ENCODE assay signal across 11 cellular contexts in the genomic region with DNA sequence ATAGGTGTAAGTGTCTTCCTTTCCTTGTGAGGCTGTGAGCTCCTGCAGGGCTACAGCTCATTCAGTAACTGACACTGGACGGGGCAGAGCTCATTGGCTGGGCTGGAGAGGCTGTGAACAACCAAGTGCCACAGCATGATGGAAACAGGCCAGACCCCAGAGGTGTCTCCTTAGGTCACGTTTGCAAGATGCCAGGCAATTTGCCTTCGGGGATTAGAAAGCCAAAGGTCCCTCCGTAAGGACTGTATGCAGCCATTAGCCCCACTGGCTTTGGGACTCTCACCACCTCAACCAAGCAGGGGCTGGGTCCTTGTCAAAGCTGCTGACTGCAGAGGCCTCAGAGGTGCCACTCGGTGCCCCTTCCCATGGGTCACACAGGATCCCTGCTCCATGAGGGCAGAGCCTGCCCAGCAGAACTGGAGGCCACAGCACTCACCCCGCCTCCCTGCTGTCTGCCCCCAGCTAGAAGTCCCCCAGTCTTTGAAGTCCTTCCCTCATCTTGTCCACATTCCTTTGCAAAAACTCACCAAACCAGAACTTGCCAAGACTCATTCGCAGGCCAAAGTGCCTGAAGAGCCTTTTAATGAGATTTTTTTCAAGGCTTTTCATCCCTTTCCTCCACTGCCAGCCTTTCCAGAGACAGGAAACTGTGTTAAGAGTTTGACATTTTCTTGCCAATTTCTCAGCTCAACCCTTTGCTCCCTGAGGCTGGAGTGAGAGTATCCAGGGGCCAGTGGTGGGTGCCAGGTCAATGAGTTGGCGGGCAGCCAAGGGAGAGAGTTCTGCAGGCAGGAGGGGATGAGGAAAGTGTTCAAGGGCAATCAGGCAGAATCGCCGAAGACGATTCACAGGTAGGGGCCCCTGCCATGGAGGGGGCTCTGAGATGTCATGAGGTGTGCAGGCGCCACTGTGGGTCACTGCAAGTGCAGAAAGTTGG. TPM values are rescaled to one million over a fixed set of nuclear protein-coding genes. Genes with fewer than 3 reads are reported as not detected.
DNase-seq lines count a peak whose midpoint lies in the region; ATAC-seq, FAIRE-seq and TF ChIP-seq lines count a peak whose summit lies in the region.
"Had no signal": no experiment of that assay in that cellular context is flagged by ENCODE, and none has a peak within 500 bp of the region (broad histone marks: within the 10 kb centered on the region; RNA-seq: fewer than 3 reads in every experiment).

No MANE protein-coding gene starts in this region.

- H3K79me2 ChIP-seq in endothelial cell of umbilical vein (ENCODE audit: control insufficient read depth, insufficient read depth, low read length) (no peaks in the 10 kb centered on the region), mesendoderm (ENCODE audit: control insufficient read depth, insufficient read depth, low read length) (no peaks in the 10 kb centered on the region)

- CTCF ChIA-PET in endothelial cell of umbilical vein (lab: Charles Lee): interaction anchor here (0.7 to 2.1 kb wide), 5 partner anchors 14 to 125 kb away, joined by 3 to 12 read pairs (median 6); a partner anchor contains a TSS
- CTCF ChIA-PET in activated CD8-positive, alpha-beta T cell treated with anti-CD3 and anti-CD28 coated beads for 36 hours (lab: Charles Lee): interaction anchor here (1.2 kb wide), 1 partner anchor 48 kb away, joined by 3 read pairs; no protein-coding TSS in a partner anchor

- H3K4me1 ChIP-seq in endothelial cell of umbilical vein (ENCODE audit: control insufficient read depth, extremely low read depth, insufficient read depth, low read length) (peaks cover 28% of the 10 kb centered on the region), mesendoderm (ENCODE audit: control insufficient read depth, low read depth, low read length) (peaks cover 8% of the 10 kb centered on the region)

- no peak overlapping the region for H3K23ac ChIP-seq in mesendoderm (ENCODE audit: low read length)

- no peak overlapping the region for H2AK5ac ChIP-seq in mesendoderm (ENCODE audit: low read length)

- intact Hi-C loops in endothelial cell of umbilical vein (cut with micrococcal nuclease): no loop called here
- intact Hi-C loops in activated CD8-positive, alpha-beta T cell treated with anti-CD3 and anti-CD28 coated beads for 36 hours (cut with micrococcal nuclease): no loop called here

- peaks cover 7% of the 10 kb centered on the region for H3K79me1 ChIP-seq in mesendoderm (ENCODE audit: low read length)

- no peaks in the 10 kb centered on the region for H3K27me3 Mint-ChIP-seq in activated CD8-positive, alpha-beta T cell treated with anti-CD3 and anti-CD28 coated beads for 36 hours
- H3K27me3 Mint-ChIP-seq: stimulated activated naive CD8-positive, alpha-beta T cell treated with anti-CD3 and anti-CD28 coated beads, Interleukin-15, Interleukin-2, amounts not matched to agents 100 ng/mL and 50 ng/mL, for 24 hours had no signal

- H3K4me2 ChIP-seq in endothelial cell of umbilical vein (ENCODE audit: insufficient read depth, low read length) (peak overlapping the region; percentile 19), mesendoderm (ENCODE audit: low read length) (no peak overlapping the region)

- no CpG with 5 or more reads among the region's 12 CpGs for WGBS in mesendoderm (ENCODE audit: extremely low coverage, insufficient coverage, low lambda C conversion rate)

- no peaks in the 10 kb centered on the region for H3K27me3 ChIP-seq in endothelial cell of umbilical vein (ENCODE audit: control insufficient read depth in 2 of 2, insufficient read depth in 2 of 2, low read length in 2 of 2)
- no peaks in the 10 kb centered on the region for H3K27me3 ChIP-seq in mesendoderm (ENCODE audit: insufficient read depth, low read length, poor library complexity)

- H4K8ac ChIP-seq in mesendoderm (ENCODE audit: low read depth, low read length): no peak overlapping the region

- no peaks in the 10 kb centered on the region for H3K36me3 Mint-ChIP-seq in activated CD8-positive, alpha-beta T cell treated with anti-CD3 and anti-CD28 coated beads for 36 hours (ENCODE audit: low read depth)

- H3K9ac ChIP-seq in endothelial cell of umbilical vein (replicated peaks; ENCODE audit: extremely low read depth, insufficient read depth, low read length): no peak overlapping the region
- no peak overlapping the region for H3K9ac ChIP-seq in mesendoderm (ENCODE audit: low read length)

- no peaks in the 10 kb centered on the region for H3K9me1 ChIP-seq in endothelial cell of umbilical vein (replicated peaks; ENCODE audit: control insufficient read depth, extremely low read depth, insufficient read depth, low read length)

- H2BK15ac ChIP-seq in mesendoderm (replicated peaks; ENCODE audit: low read depth): no peak overlapping the region

- no peak for TF ChIP-seq CTCF in endothelial cell of umbilical vein (IDR thresholded peaks at IDR 0.05; ENCODE audit: extremely low read depth in 1 of 2, insufficient read depth in 1 of 2, low read depth in 1 of 2, low read length in 2 of 2)
- TF ChIP-seq CTCF in activated CD8-positive, alpha-beta T cell treated with anti-CD3 and anti-CD28 coated beads for 36 hours (IDR thresholded peaks at IDR 0.05): no peak

- no peak overlapping the region for H2AFZ ChIP-seq in endothelial cell of umbilical vein (ENCODE audit: low read depth, low read length)

- H3K4me3 ChIP-seq in endothelial cell of umbilical vein (replicated peaks in 1 of 3; ENCODE audit: insufficient read depth in 1 of 3, low read depth in 1 of 3, low read length in 3 of 3) (no peak overlapping the region), mesendoderm (ENCODE audit: low read length) (no peak overlapping the region)

- dilution Hi-C loops in endothelial cell of umbilical vein (cut with MboI; ENCODE audit: extremely low pct_ligation_motif_present, low sequenced_read_pairs): no loop called here

- no peak overlapping the region for H3K27ac Mint-ChIP-seq in activated CD8-positive, alpha-beta T cell treated with anti-CD3 and anti-CD28 coated beads for 36 hours
- H3K27ac Mint-ChIP-seq: B cell; stimulated activated naive CD8-positive, alpha-beta T cell treated with anti-CD3 and anti-CD28 coated beads, Interleukin-15, Interleukin-2, amounts not matched to agents 100 ng/mL and 50 ng/mL, for 24 hours had no signal

- no peak overlapping the region for H4K5ac ChIP-seq in mesendoderm (ENCODE audit: low read length)

- no peak for ATAC-seq in activated CD8-positive, alpha-beta T cell treated with anti-CD3 and anti-CD28 coated beads for 36 hours
- no peak for ATAC-seq in GM21515 (IDR thresholded peaks at IDR 0.05; ENCODE audit: unreplicated experiment)

- DNase-seq in A172 (ENCODE audit: low spot score) (peak; percentile 94), endothelial cell of umbilical vein (ENCODE audit: low read depth, low spot score) (peak; percentile 58), mesendoderm (peak; percentile 60), SK-N-DZ (ENCODE audit: low spot score) (no peak), inferior parietal cortex (ENCODE audit: extremely low spot score) (no peak)
- DNase-seq in activated CD8-positive, alpha-beta T cell treated with anti-CD3 and anti-CD28 coated beads for 36 hours: no peak

- H2BK120ac ChIP-seq in mesendoderm (ENCODE audit: low read depth, low read length): no peak overlapping the region

- H3K4me3 Mint-ChIP-seq in activated CD8-positive, alpha-beta T cell treated with anti-CD3 and anti-CD28 coated beads for 36 hours: no peak overlapping the region
- H3K4me3 Mint-ChIP-seq: B cell; stimulated activated naive CD8-positive, alpha-beta T cell treated with anti-CD3 and anti-CD28 coated beads, Interleukin-15, Interleukin-2, amounts not matched to agents 100 ng/mL and 50 ng/mL, for 24 hours had no signal

- TF ChIP-seq POLR2A in endothelial cell of umbilical vein (IDR thresholded peaks at IDR 0.05; ENCODE audit: low read depth, low read length): no peak

- H3K4ac ChIP-seq in mesendoderm (ENCODE audit: low read depth, low read length): no peak overlapping the region

- no peak overlapping the region for H3K56ac ChIP-seq in mesendoderm (ENCODE audit: low read length)

- no peaks in the 10 kb centered on the region for H4K20me1 ChIP-seq in endothelial cell of umbilical vein (replicated peaks; ENCODE audit: control insufficient read depth, extremely low read depth, insufficient read depth, low read length)

- no peak overlapping the region for H2BK5ac ChIP-seq in mesendoderm (ENCODE audit: low read length)

- H3K27ac ChIP-seq in endothelial cell of umbilical vein (ENCODE audit: insufficient read depth, low read depth, low read length) (peak overlapping the region; percentile 16), mesendoderm (ENCODE audit: low read depth, low read length) (no peak overlapping the region)

- no peak overlapping the region for H3K18ac ChIP-seq in mesendoderm (ENCODE audit: low read length)

- no peaks in the 10 kb centered on the region for H3K4me1 Mint-ChIP-seq in activated CD8-positive, alpha-beta T cell treated with anti-CD3 and anti-CD28 coated beads for 36 hours (ENCODE audit: low read depth)
- H3K4me1 Mint-ChIP-seq: B cell had no signal

- peak; percentile 18; the same call in 1 of the 2 replicates for TF ChIP-seq EP300 in Ishikawa (IDR thresholded peaks at IDR 0.05; ENCODE audit: borderline replicate concordance)

- H3K36me3 ChIP-seq in endothelial cell of umbilical vein (ENCODE audit: control insufficient read depth in 2 of 2, extremely low read depth in 1 of 2, insufficient read depth in 2 of 2, low read length in 2 of 2) (peaks cover 0 to 18% of the 10 kb centered on the region in 2 experiments), mesendoderm (ENCODE audit: control insufficient read depth, insufficient read depth, low read length) (peaks cover 10% of the 10 kb centered on the region)

- H3K9me3 Mint-ChIP-seq in activated CD8-positive, alpha-beta T cell treated with anti-CD3 and anti-CD28 coated beads for 36 hours: no peaks in the 10 kb centered on the region
- H3K9me3 Mint-ChIP-seq: stimulated activated naive CD8-positive, alpha-beta T cell treated with anti-CD3 and anti-CD28 coated beads, Interleukin-15, Interleukin-2, amounts not matched to agents 100 ng/mL and 50 ng/mL, for 24 hours had no signal

- H3K9me3 ChIP-seq in endothelial cell of umbilical vein (replicated peaks; ENCODE audit: control insufficient read depth, insufficient read depth, low read length): no peaks in the 10 kb centered on the region

- TF ChIP-seq RAD21 in Ishikawa (IDR thresholded peaks at IDR 0.05; ENCODE audit: low read depth): no peak

- peak; percentile 78 for FAIRE-seq in endothelial cell of umbilical vein (lab: Jason Lieb, UNC)
- FAIRE-seq: GM19239 had no signal

- no TSS peak for BruUV-seq in endothelial cell of umbilical vein (replicated peaks; lab: Mats Ljungman, UMichigan)

- POLR2A ChIA-PET in endothelial cell of umbilical vein (lab: Charles Lee): interaction anchor here (0.7 to 1.0 kb wide), 2 partner anchors 22 to 27 kb away, joined by 3 read pairs; no protein-coding TSS in a partner anchor
- POLR2A ChIA-PET in activated CD8-positive, alpha-beta T cell treated with anti-CD3 and anti-CD28 coated beads for 36 hours (lab: Charles Lee): no interaction called here

RNA-seq across cellular contexts. Expression of a gene that starts 39.7 kb away (rescaled TPM):
- total RNA-seq in A172 (2014; rRNA removed; shearing (Covaris generic)): 52.2 and 53.3 TPM in 2 replicates
- 36.2 and 38.3 TPM in 2 replicates for total RNA-seq in endothelial cell of umbilical vein
- 14.8 and 15.4 TPM in 2 replicates for polyA plus RNA-seq in endothelial cell of umbilical vein
- 17.0 and 17.2 TPM in 2 replicates for polyA plus RNA-seq in endothelial cell of umbilical vein (2011; cell fraction: cytosol; rRNA removed)
- 13.2 and 17.7 TPM in 2 replicates for polyA plus RNA-seq in endothelial cell of umbilical vein (2011; cell fraction: nucleus; rRNA removed)
- 14.1 and 21.7 TPM in 2 replicates for polyA plus RNA-seq in endothelial cell of umbilical vein (2012)
- 62.4 and 62.5 TPM in 2 replicates for polyA minus RNA-seq in endothelial cell of umbilical vein
- polyA minus RNA-seq in endothelial cell of umbilical vein (2011; cell fraction: cytosol; rRNA and poly(A)+ RNA removed): 19.7 TPM
- polyA minus RNA-seq in endothelial cell of umbilical vein (2011; cell fraction: nucleus; rRNA and poly(A)+ RNA removed): 23.3 and 28.9 TPM in 2 replicates
- 6.9 TPM for polyA plus RNA-seq in mesendoderm (2013, experiment 1 of 2)
- polyA plus RNA-seq in mesendoderm (2013, experiment 2 of 2): 6.9 TPM
- 31.1 and 36.9 TPM in 2 replicates for polyA plus RNA-seq in SK-N-DZ (2014; cell fraction: cytosol; rRNA removed)
- polyA plus RNA-seq in SK-N-DZ (2014; cell fraction: nucleus; rRNA removed): 16.9 and 19.2 TPM in 2 replicates
- 10 to 100 TPM; 27.1 to 27.2 TPM for total RNA-seq in activated CD8-positive, alpha-beta T cell treated with anti-CD3 and anti-CD28 coated beads for 36 hours

Comparison
In these comparisons a context has a peak if more than half of its experiments do, and no peak if none do; other contexts are left out.
1. DNase-seq: peak in A172 (single experiment), endothelial cell of umbilical vein (single experiment) and mesendoderm (single experiment); none in SK-N-DZ (single experiment), activated CD8-positive, alpha-beta T cell treated with anti-CD3 and anti-CD28 coated beads for 36 hours (single experiment) and inferior parietal cortex (single experiment).